9 cellular contexts compared by ENCODE assay signal in the genomic region with DNA sequence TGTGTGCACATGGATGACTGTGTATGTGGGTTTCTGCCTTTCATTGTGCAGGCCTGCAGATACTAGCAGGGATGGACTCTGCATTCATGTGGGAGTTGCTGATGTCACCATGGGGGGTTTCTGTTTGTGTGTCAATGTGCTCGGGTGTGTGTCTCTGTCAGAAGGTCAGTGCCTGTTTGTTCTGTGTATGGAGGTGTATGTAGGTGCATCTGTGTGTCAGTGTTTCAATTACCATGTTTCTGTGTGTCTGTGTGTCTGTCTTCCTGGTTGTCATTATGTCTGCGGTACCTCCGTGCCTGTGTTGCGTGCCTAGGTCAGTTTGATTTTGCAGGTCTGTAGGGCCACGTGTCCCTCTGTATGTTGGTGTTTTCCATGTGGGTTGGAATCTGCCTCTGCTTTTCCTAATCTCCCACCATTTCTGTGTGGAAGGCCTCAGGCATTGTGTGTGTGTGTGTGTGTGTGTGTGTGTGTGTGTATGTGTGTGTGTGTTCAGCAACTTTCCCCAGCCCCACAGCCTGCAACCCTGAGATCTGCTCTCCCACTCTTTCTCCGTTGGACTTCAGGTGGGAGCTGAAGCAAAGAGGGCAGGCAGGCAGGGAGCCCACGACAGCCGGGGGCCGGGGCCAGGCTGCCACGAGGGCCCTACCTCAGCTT. TPM values are rescaled to one million over a fixed set of nuclear protein-coding genes. Genes with fewer than 3 reads are reported as not detected.
DNase-seq lines count a peak whose midpoint lies in the region; ATAC-seq and TF ChIP-seq lines count a peak whose summit lies in the region.
"Had no signal": no experiment of that assay in that cellular context is flagged by ENCODE, and none has a peak within 500 bp of the region (broad histone marks: within the 10 kb centered on the region; RNA-seq: fewer than 3 reads in every experiment).

No MANE protein-coding gene starts in this region.

- BruUV-seq in PC-3 (replicated peaks; lab: Mats Ljungman, UMichigan), result TSS peak; percentile 19

- H3K36me3 ChIP-seq in PC-3 (ENCODE audit: low read depth, low read length) (no peaks in the 10 kb centered on the region), skeletal muscle tissue (ENCODE audit: control insufficient read depth in 3 of 3, insufficient read depth in 3 of 3, low read length in 3 of 3) (no peaks in the 10 kb centered on the region)

- H3K9me3 ChIP-seq in PC-3 (ENCODE audit: low read length) (no peaks in the 10 kb centered on the region), skeletal muscle tissue (ENCODE audit: control insufficient read depth in 3 of 3, low read length in 3 of 3) (no peaks in the 10 kb centered on the region)

- H3K9ac ChIP-seq in PC-3 (ENCODE audit: low read length), result no peak overlapping the region
- H3K9ac ChIP-seq in skeletal muscle tissue (ENCODE audit: low read depth in 1 of 3, low read length in 3 of 3), result peak overlapping the region; percentile 7 to 93 (median 87)

- CTCF ChIA-PET in PC-3 (lab: Charles Lee), result no interaction called here

- H3K27ac ChIP-seq in PC-3 (ENCODE audit: low read length) (no peak overlapping the region), skeletal muscle tissue (ENCODE audit: low read depth, low read length) (peak overlapping the region; percentile 93)
- H3K27ac ChIP-seq: 22Rv1 had no signal

- H3K27ac Mint-ChIP-seq in endothelial cell (ENCODE audit: unreplicated experiment), result peak overlapping the region; percentile 33

- intact Hi-C loops in PC-3 (cut with micrococcal nuclease), result no loop called here

- H3F3A ChIP-seq in PC-3 (ENCODE audit: low read length, unreplicated experiment), result no peaks in the 10 kb centered on the region

- ATAC-seq in PC-3, result no peak

- H3K4me1 ChIP-seq in PC-3 (ENCODE audit: insufficient read depth, low read length) (peaks cover 36% of the 10 kb centered on the region), skeletal muscle tissue (ENCODE audit: control insufficient read depth in 3 of 3, insufficient read depth in 3 of 3, low read length in 3 of 3) (peaks cover 77 to 84% (median 78%) of the 10 kb centered on the region in 3 donors)

- TF ChIP-seq CTCF in PC-3 (conservative IDR thresholded peaks at IDR 0.05; ENCODE audit: low read depth, low read length) (no peak), endothelial cell (IDR thresholded peaks at IDR 0.05; ENCODE audit: unreplicated experiment) (no peak)

- H3K9me2 ChIP-seq in PC-3 (replicated peaks; ENCODE audit: low read length), result no peaks in the 10 kb centered on the region

- H3K4me3 ChIP-seq in PC-3 (ENCODE audit: low read length) (no peak overlapping the region), skeletal muscle tissue (ENCODE audit: low read length in 3 of 3) (peak overlapping the region; percentile 74 to 83 (median 77))

- DNase-seq in DMS 273 (lab: John Stamatoyannopoulos, UW; ENCODE audit: unreplicated experiment) (peak; percentile 73), DMS 273 treated with DMSO at 0.1 percent for 48 hours (lab: John Stamatoyannopoulos, UW) (no peak), PC-3 (no peak), endothelial cell (ENCODE audit: low spot score) (no peak), NCI-H2107 treated with DMSO at 0.1 percent for 48 hours (lab: John Stamatoyannopoulos, UW; ENCODE audit: unreplicated experiment) (no peak), NCI-H2029 treated with DMSO at 0.1 percent for 48 hours (lab: John Stamatoyannopoulos, UW) (no peak), HCEC 1CT (no peak)

- H3K27me3 ChIP-seq in PC-3 (ENCODE audit: low read length) (no peaks in the 10 kb centered on the region), skeletal muscle tissue (ENCODE audit: control insufficient read depth in 3 of 3, insufficient read depth in 3 of 3, low read length in 3 of 3) (no peaks in the 10 kb centered on the region)

- peak overlapping the region; percentile 79 for H3K4me3 Mint-ChIP-seq in endothelial cell (ENCODE audit: unreplicated experiment)

- H3K4me1 Mint-ChIP-seq in endothelial cell (ENCODE audit: unreplicated experiment), result peaks cover 55% of the 10 kb centered on the region

- H3K9me3 Mint-ChIP-seq in endothelial cell (ENCODE audit: unreplicated experiment), result no peaks in the 10 kb centered on the region

- no peaks in the 10 kb centered on the region for H4K20me1 ChIP-seq in PC-3 (ENCODE audit: low read length)

- POLR2A ChIA-PET in PC-3 (lab: Charles Lee; ENCODE audit: unreplicated experiment), result no interaction called here

- peaks cover 12% of the 10 kb centered on the region for H3K36me3 Mint-ChIP-seq in endothelial cell (ENCODE audit: low read depth, unreplicated experiment)

- H2AFZ ChIP-seq in PC-3 (ENCODE audit: low read length), result no peak overlapping the region

- peaks cover 27% of the 10 kb centered on the region for H3K27me3 Mint-ChIP-seq in endothelial cell (ENCODE audit: unreplicated experiment)

- no peak overlapping the region for H3K4me2 ChIP-seq in PC-3 (ENCODE audit: low read length)

- H3K79me2 ChIP-seq in PC-3 (ENCODE audit: low read length), result no peaks in the 10 kb centered on the region

RNA-seq across cellular contexts. Expression of a gene that starts 36.7 kb away (rescaled TPM):
- total RNA-seq in PC-3 (2014; rRNA removed) (20.7 and 32.4 TPM in 2 replicates), endothelial cell (ENCODE audit: unreplicated experiment) (272 TPM), skeletal muscle tissue (25.6 TPM)
